ENCODE assay signal across 1 cellular context in the genomic region with DNA sequence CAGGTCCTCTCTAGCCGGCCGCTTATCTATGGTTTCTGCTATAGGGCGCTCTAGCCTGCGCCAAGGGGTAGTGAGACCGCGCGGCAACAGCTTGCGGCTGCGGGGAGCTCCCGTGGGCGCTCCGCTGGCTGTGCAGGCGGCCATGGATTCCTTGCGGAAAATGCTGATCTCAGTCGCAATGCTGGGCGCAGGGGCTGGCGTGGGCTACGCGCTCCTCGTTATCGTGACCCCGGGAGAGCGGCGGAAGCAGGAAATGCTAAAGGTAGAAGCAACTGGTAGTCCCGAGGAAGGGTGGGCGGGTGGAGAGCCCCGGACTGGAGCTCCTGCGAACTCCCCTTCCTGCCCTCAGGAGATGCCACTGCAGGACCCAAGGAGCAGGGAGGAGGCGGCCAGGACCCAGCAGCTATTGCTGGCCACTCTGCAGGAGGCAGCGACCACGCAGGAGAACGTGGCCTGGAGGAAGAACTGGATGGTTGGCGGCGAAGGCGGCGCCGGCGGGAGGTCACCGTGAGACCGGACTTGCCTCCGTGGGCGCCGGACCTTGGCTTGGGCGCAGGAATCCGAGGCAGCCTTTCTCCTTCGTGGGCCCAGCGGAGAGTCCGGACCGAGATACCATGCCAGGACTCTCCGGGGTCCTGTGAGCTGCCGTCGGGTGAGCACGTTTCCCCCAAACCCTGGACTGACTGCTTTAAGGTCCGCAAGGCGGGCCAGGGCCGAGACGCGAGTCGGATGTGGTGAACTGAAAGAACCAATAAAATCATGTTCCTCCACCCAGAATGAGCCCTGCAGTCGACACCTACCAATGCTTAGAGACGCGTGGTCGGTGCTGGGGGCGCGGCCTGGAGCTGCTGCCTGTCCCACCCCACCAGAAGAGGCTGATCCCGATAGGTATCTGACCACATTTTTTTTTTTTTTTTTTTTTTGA.
TF ChIP-seq lines count a peak whose summit lies in the region.

TSS of gene LBHD1 (minus strand) at position 664 of the 925 bp plus-strand sequence. CDS start 2,236 bp downstream, outside the sequence.
A gene with protein sequence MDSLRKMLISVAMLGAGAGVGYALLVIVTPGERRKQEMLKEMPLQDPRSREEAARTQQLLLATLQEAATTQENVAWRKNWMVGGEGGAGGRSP (plus strand): TSS at position 70 of the 925 bp plus-strand sequence. CDS start 73 bp downstream, at position 143.

TF ChIP-seq in GM12878, 131 proteins besides CTCF, POLR2A, EP300 and RAD21 (continued from another document and continues in another):
- TF ChIP-seq, protein P1, sequence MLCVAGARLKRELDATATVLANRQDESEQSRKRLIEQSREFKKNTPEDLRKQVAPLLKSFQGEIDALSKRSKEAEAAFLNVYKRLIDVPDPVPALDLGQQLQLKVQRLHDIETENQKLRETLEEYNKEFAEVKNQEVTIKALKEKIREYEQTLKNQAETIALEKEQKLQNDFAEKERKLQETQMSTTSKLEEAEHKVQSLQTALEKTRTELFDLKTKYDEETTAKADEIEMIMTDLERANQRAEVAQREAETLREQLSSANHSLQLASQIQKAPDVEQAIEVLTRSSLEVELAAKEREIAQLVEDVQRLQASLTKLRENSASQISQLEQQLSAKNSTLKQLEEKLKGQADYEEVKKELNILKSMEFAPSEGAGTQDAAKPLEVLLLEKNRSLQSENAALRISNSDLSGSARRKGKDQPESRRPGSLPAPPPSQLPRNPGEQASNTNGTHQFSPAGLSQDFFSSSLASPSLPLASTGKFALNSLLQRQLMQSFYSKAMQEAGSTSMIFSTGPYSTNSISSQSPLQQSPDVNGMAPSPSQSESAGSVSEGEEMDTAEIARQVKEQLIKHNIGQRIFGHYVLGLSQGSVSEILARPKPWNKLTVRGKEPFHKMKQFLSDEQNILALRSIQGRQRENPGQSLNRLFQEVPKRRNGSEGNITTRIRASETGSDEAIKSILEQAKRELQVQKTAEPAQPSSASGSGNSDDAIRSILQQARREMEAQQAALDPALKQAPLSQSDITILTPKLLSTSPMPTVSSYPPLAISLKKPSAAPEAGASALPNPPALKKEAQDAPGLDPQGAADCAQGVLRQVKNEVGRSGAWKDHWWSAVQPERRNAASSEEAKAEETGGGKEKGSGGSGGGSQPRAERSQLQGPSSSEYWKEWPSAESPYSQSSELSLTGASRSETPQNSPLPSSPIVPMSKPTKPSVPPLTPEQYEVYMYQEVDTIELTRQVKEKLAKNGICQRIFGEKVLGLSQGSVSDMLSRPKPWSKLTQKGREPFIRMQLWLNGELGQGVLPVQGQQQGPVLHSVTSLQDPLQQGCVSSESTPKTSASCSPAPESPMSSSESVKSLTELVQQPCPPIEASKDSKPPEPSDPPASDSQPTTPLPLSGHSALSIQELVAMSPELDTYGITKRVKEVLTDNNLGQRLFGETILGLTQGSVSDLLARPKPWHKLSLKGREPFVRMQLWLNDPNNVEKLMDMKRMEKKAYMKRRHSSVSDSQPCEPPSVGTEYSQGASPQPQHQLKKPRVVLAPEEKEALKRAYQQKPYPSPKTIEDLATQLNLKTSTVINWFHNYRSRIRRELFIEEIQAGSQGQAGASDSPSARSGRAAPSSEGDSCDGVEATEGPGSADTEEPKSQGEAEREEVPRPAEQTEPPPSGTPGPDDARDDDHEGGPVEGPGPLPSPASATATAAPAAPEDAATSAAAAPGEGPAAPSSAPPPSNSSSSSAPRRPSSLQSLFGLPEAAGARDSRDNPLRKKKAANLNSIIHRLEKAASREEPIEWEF (IDR thresholded peaks at IDR 0.05; ENCODE audit: insufficient replicate concordance, low read depth, low read length), result no peak
- TF ChIP-seq SP1 (IDR thresholded peaks at IDR 0.05; ENCODE audit: low read depth, low read length), result peak; percentile 47
- TF ChIP-seq CEBPB (IDR thresholded peaks at IDR 0.05; ENCODE audit: borderline replicate concordance in 1 of 2, low read depth in 2 of 2, low read length in 2 of 2), result no peak
- TF ChIP-seq IRF3 (IDR thresholded peaks at IDR 0.05), result no peak
- TF ChIP-seq RB1 (IDR thresholded peaks at IDR 0.05; ENCODE audit: borderline replicate concordance), result peak; percentile 90; the same call in 1 of the 2 replicates
- peak; percentile 75 for TF ChIP-seq EED (IDR thresholded peaks at IDR 0.05; ENCODE audit: low read depth)
- 0 out of 2 replicates have a peak, but pooled peaks have one; percentile 15 for TF ChIP-seq PAX5 (IDR thresholded peaks at IDR 0.05; ENCODE audit: borderline replicate concordance, low read depth, low read length)
- TF ChIP-seq FOXK2 (IDR thresholded peaks at IDR 0.05), result no peak
- TF ChIP-seq HDGF (IDR thresholded peaks at IDR 0.05), result 0 out of 2 replicates have a peak, but pooled peaks have one; percentile 59
- TF ChIP-seq, protein P2, sequence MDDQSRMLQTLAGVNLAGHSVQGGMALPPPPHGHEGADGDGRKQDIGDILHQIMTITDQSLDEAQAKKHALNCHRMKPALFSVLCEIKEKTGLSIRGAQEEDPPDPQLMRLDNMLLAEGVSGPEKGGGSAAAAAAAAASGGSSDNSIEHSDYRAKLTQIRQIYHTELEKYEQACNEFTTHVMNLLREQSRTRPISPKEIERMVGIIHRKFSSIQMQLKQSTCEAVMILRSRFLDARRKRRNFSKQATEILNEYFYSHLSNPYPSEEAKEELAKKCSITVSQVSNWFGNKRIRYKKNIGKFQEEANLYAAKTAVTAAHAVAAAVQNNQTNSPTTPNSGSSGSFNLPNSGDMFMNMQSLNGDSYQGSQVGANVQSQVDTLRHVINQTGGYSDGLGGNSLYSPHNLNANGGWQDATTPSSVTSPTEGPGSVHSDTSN (IDR thresholded peaks at IDR 0.05; ENCODE audit: insufficient replicate concordance, low read depth, low read length), result no peak
- TF ChIP-seq SMAD5 (IDR thresholded peaks at IDR 0.05; ENCODE audit: low read depth), result peak; percentile 75
- peak; percentile 89 for TF ChIP-seq YY1 (IDR thresholded peaks at IDR 0.05; ENCODE audit: low read depth, low read length)
- TF ChIP-seq MYB (IDR thresholded peaks at IDR 0.05; ENCODE audit: borderline replicate concordance, low read depth, low read length), result no peak
- 0 out of 2 replicates have a peak, but pooled peaks have one; percentile 56 for TF ChIP-seq STAT1 (conservative IDR thresholded peaks at IDR 0.05)
- no peak for TF ChIP-seq PRDM15 (CRISPR knock-in tag; IDR thresholded peaks at IDR 0.05)
- no peak for TF ChIP-seq NRF1 (conservative IDR thresholded peaks at IDR 0.05; ENCODE audit: low read depth, low read length)
- no peak for TF ChIP-seq NFIC (IDR thresholded peaks at IDR 0.05; ENCODE audit: low read depth, low read length)
- no peak for TF ChIP-seq IRF4 (IDR thresholded peaks at IDR 0.05; ENCODE audit: low read depth, low read length)
- TF ChIP-seq MEF2A (IDR thresholded peaks at IDR 0.05; ENCODE audit: insufficient read depth, low read depth, low read length), result peak; percentile 56; the same call in 1 of the 2 replicates
- TF ChIP-seq FOXM1 (IDR thresholded peaks at IDR 0.05; ENCODE audit: low read depth, low read length), result peak; percentile 32; the same call in 1 of the 2 replicates
- TF ChIP-seq CBX3 (IDR thresholded peaks at IDR 0.05; ENCODE audit: borderline replicate concordance, low read depth), result no peak
- TF ChIP-seq ZBED1 (IDR thresholded peaks at IDR 0.05; ENCODE audit: borderline replicate concordance), result no peak; the same call in 1 of the 2 replicates
- TF ChIP-seq SUPT20H (IDR thresholded peaks at IDR 0.05; ENCODE audit: borderline replicate concordance, control insufficient read depth, low read depth, low read length), result no peak
- TF ChIP-seq POLR2AphosphoS2 (IDR thresholded peaks at IDR 0.05; ENCODE audit: low read depth, low read length), result no peak; the same call in 1 of the 2 replicates
- peak; percentile 60; the same call in 1 of the 2 replicates for TF ChIP-seq HCFC1 (IDR thresholded peaks at IDR 0.05; ENCODE audit: low read length)
- TF ChIP-seq SKIL (IDR thresholded peaks at IDR 0.05; ENCODE audit: low read depth, poor library complexity, severe bottlenecking), result no peak
- peak; percentile 84 for TF ChIP-seq CBFB (IDR thresholded peaks at IDR 0.05; ENCODE audit: low read depth)
- no peak for TF ChIP-seq KAT2A (conservative IDR thresholded peaks at IDR 0.05; ENCODE audit: control insufficient read depth, low read depth, low read length)
- peak; percentile 86; the same call in 1 of the 2 replicates for TF ChIP-seq ZBTB40 (IDR thresholded peaks at IDR 0.05; ENCODE audit: borderline replicate concordance)
- no peak for TF ChIP-seq SMARCA5 (IDR thresholded peaks at IDR 0.05)
- no peak; the same call in 1 of the 2 replicates for TF ChIP-seq TBL1XR1 (IDR thresholded peaks at IDR 0.05; ENCODE audit: low read depth, low read length)
- no peak for TF ChIP-seq WRNIP1 (IDR thresholded peaks at IDR 0.05; ENCODE audit: borderline replicate concordance, low read depth, low read length)
- no peak for TF ChIP-seq RAD51 (IDR thresholded peaks at IDR 0.05)
- TF ChIP-seq POLR2AphosphoS5 (IDR thresholded peaks at IDR 0.05; ENCODE audit: low read length), result peak; percentile 92
- TF ChIP-seq JUND (IDR thresholded peaks at IDR 0.05; ENCODE audit: low read depth, low read length), result no peak
- no peak for TF ChIP-seq RBBP5 (conservative IDR thresholded peaks at IDR 0.05)
- TF ChIP-seq ATF3 (IDR thresholded peaks at IDR 0.05; ENCODE audit: borderline replicate concordance, extremely low read depth, low read depth, low read length), result no peak
